ENCODE assay signal across 1 cellular context in genomic region chr1:16677552-16678423, GRCh38.
TF ChIP-seq lines count a peak whose summit lies in the region.

No MANE protein-coding gene starts in this region.

TF ChIP-seq in K562, 482 proteins besides CTCF, POLR2A, EP300 and RAD21 (continued from another document and continues in another):
- TF ChIP-seq FOXA3 (CRISPR knock-in tag; conservative IDR thresholded peaks at IDR 0.05 in 1 of 2, IDR thresholded peaks at IDR 0.05 in 1 of 2) (no peak), SNIP1 (IDR thresholded peaks at IDR 0.05; ENCODE audit: low read depth) (no peak), ILK (tag; IDR thresholded peaks at IDR 0.05; ENCODE audit: borderline replicate concordance, low read depth) (no peak), KAT7 (CRISPR knock-in tag; IDR thresholded peaks at IDR 0.05; ENCODE audit: borderline replicate concordance) (no peak), TEAD1 (CRISPR knock-in tag; IDR thresholded peaks at IDR 0.05) (0 out of 4 replicates have a peak, but pooled peaks of 1 of the 2 experiments have one; percentile 44), LEF1 (IDR thresholded peaks at IDR 0.05) (no peak), ESRRA (IDR thresholded peaks at IDR 0.05; ENCODE audit: borderline replicate concordance, low read depth) (peak; percentile 59; the same call in 1 of the 2 replicates), HLTF (IDR thresholded peaks at IDR 0.05) (no peak), SMARCB1 (IDR thresholded peaks at IDR 0.05; ENCODE audit: insufficient read length, low read depth) (no peak), FOXJ3 (CRISPR knock-in tag; IDR thresholded peaks at IDR 0.05) (no peak), CTBP1 (IDR thresholded peaks at IDR 0.05; ENCODE audit: borderline replicate concordance) (peak; percentile 34; the same call in 1 of the 2 replicates), DEAF1 (CRISPR knock-in tag; IDR thresholded peaks at IDR 0.05) (peak; percentile 27; the same call in 1 of the 2 replicates), RFX5 (IDR thresholded peaks at IDR 0.05; ENCODE audit: low read depth, low read length) (peak; percentile 72; the same call in 1 of the 2 replicates), GTF3C2 (IDR thresholded peaks at IDR 0.05; ENCODE audit: borderline replicate concordance, extremely low read depth, insufficient read length) (peak; percentile 93), NBN (IDR thresholded peaks at IDR 0.05; ENCODE audit: low read depth) (peak; percentile 90), ATF3 (IDR thresholded peaks at IDR 0.05) (peak; percentile 28), ATF3 (CRISPR knock-in tag; conservative IDR thresholded peaks at IDR 0.05) (peak; percentile 73), RNF219 (CRISPR knock-in tag; IDR thresholded peaks at IDR 0.05) (no peak), ASH1L (IDR thresholded peaks at IDR 0.05; ENCODE audit: borderline replicate concordance, low read depth, partially characterized antibody) (no peak), HEY1 (CRISPR knock-in tag; IDR thresholded peaks at IDR 0.05; ENCODE audit: borderline replicate concordance) (no peak), ELK1 (CRISPR knock-in tag; IDR thresholded peaks at IDR 0.05) (no peak), TRIM28 (IDR thresholded peaks at IDR 0.05) (peak; percentile 69; the same call in 1 of the 2 replicates), ATF7 (IDR thresholded peaks at IDR 0.05) (peak; percentile 66), AFF1 (IDR thresholded peaks at IDR 0.05; ENCODE audit: low read depth in 1 of 2, partially characterized antibody in 2 of 2) (peak in 1 of 2 experiments; percentile 73), RBM14 (IDR thresholded peaks at IDR 0.05; ENCODE audit: borderline replicate concordance, insufficient read depth, low read depth, low read length) (no peak), ZBTB49 (CRISPR knock-in tag; IDR thresholded peaks at IDR 0.05; ENCODE audit: borderline replicate concordance) (no peak), SUPT5H (IDR thresholded peaks at IDR 0.05) (no peak), MCM3 (IDR thresholded peaks at IDR 0.05) (no peak), CGGBP1 (CRISPR knock-in tag; IDR thresholded peaks at IDR 0.05) (0 out of 2 replicates have a peak, but pooled peaks have one; percentile 35), SP2 (IDR thresholded peaks at IDR 0.05; ENCODE audit: extremely low read depth, low read depth, low read length, poor library complexity, severe bottlenecking) (no peak), NONO (IDR thresholded peaks at IDR 0.05; ENCODE audit: low read depth in 2 of 2, low read length in 1 of 2) (no peak), ZKSCAN1 (IDR thresholded peaks at IDR 0.05; ENCODE audit: low read depth, low read length) (peak; percentile 80), ZNF592 (IDR thresholded peaks at IDR 0.05) (peak; percentile 89), ZNF76 (CRISPR knock-in tag; IDR thresholded peaks at IDR 0.05; ENCODE audit: borderline replicate concordance) (no peak), STAT5A (IDR thresholded peaks at IDR 0.05; ENCODE audit: borderline replicate concordance, low read length) (no peak; the same call in 1 of the 2 replicates), BCL6 (CRISPR knock-in tag; IDR thresholded peaks at IDR 0.05) (no peak), HNRNPUL1 (IDR thresholded peaks at IDR 0.05; ENCODE audit: low read length) (peak; percentile 88; the same call in 1 of the 2 replicates), ZNF253 (CRISPR knock-in tag; conservative IDR thresholded peaks at IDR 0.05) (no peak), EGR1 (conservative IDR thresholded peaks at IDR 0.05) (no peak), CHD1 (IDR thresholded peaks at IDR 0.05; ENCODE audit: low read length) (no peak), CBX2 (IDR thresholded peaks at IDR 0.05; ENCODE audit: insufficient read depth, low read length, poor library complexity, severe bottlenecking) (no peak), MBD2 (IDR thresholded peaks at IDR 0.05; ENCODE audit: borderline replicate concordance, low read depth) (no peak; the same call in 1 of the 2 replicates)
